Comparison of ENCODE assay signal across 30 cellular contexts in the genomic region with DNA sequence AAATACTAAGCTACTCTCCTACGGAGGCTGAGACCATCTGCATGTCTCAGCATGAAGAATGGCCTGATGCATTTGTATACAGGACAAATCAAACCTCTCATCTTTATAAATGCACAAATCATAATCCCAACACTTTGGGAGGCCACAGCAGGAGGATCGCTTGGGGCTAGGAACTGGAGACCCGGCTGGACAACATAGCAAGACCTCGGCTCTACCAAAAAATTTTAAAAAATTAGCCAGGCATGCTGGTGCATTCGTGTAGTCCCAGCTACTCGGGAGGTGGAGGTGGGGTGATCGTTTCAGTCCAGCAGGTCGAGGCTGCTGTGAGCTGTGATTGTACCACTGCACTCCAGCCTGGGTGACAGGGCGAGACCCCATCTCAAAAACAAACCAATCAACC.
"Had no signal": no experiment of that assay in that cellular context is flagged by ENCODE, and none has a peak within 500 bp of the region (broad histone marks: within the 10 kb centered on the region; RNA-seq: fewer than 3 reads in every experiment).

No MANE protein-coding gene starts in this region.

- DNase-seq: hypothalamus; kidney glomerular epithelial cell; left cardiac atrium; lower lobe of right lung; mammary epithelial cell; mesenchymal stem cell; naive thymus-derived CD8-positive, alpha-beta T cell; occipital lobe; right lobe of liver; stimulated activated CD4-positive, alpha-beta T cell treated with anti-CD3 and anti-CD28 coated beads, Interleukin-12 subunit alpha, Interleukin-12 subunit beta, amount 100 ng/mL, for 4 hours; stimulated activated CD4-positive, alpha-beta T cell treated with anti-CD3 and anti-CD28 coated beads, Interleukin-15, amount 100 ng/mL, for 24 hours; stimulated activated CD4-positive, alpha-beta T cell treated with anti-CD3 and anti-CD28 coated beads, Interleukin-2, amount 100 ng/mL, for 24 hours; stimulated activated CD4-positive, alpha-beta T cell treated with anti-CD3 and anti-CD28 coated beads, Interleukin-4, amount 100 ng/mL, for 1 hour; stimulated activated naive B cell treated with anti-CD40 and anti-IgM and Interleukin-4, amounts not matched to agents 10 μg/mL and 1 μg/mL and 100 μg/mL, for 72 hours; stimulated activated naive CD8-positive, alpha-beta T cell treated with anti-CD3 and anti-CD28 coated beads, Interleukin-15, Interleukin-2, amounts not matched to agents 100 U/mL and 50 U/mL, for 24 hours; stomach; testis; thyroid gland; transverse colon; upper lobe of right lung had no signal

- H3K4me3 Mint-ChIP-seq: naive thymus-derived CD8-positive, alpha-beta T cell; nephron; neural crest cell; stimulated activated naive B cell treated with anti-CD40 and anti-IgM and Interleukin-4, amounts not matched to agents 10 μg/mL and 1 μg/mL and 100 μg/mL, for 72 hours had no signal

- H3K4me1 ChIP-seq: lower lobe of right lung, parathyroid adenoma, right atrium auricular region, right lobe of liver, stomach, testis, thyroid gland, transverse colon, upper lobe of right lung had no signal

- H3K4me3 ChIP-seq: lower lobe of right lung, right atrium auricular region, right lobe of liver, skin epidermis, stomach, testis, thyroid gland, transverse colon, upper lobe of right lung had no signal

- H3K9ac ChIP-seq: parathyroid adenoma had no signal

- H2AFZ ChIP-seq: parathyroid adenoma had no signal

- H3K27me3 Mint-ChIP-seq: naive thymus-derived CD8-positive, alpha-beta T cell; progenitor cell of endocrine pancreas; stimulated activated naive B cell treated with anti-CD40 and anti-IgM and Interleukin-4, amounts not matched to agents 10 μg/mL and 1 μg/mL and 100 μg/mL, for 72 hours had no signal

- H3K79me2 ChIP-seq: parathyroid adenoma had no signal

- H3K27ac ChIP-seq: lower lobe of right lung, neutrophil, parathyroid adenoma, right atrium auricular region, right lobe of liver, skin epidermis, stomach, testis, thyroid gland, transverse colon, upper lobe of right lung had no signal

- H3K9me3 Mint-ChIP-seq: nephron; neural crest cell; stimulated activated naive B cell treated with anti-CD40 and anti-IgM and Interleukin-4, amounts not matched to agents 10 μg/mL and 1 μg/mL and 100 μg/mL, for 72 hours had no signal

- H3K27me3 ChIP-seq: neutrophil, right atrium auricular region, right lobe of liver, stomach, testis, thyroid gland, transverse colon, upper lobe of right lung had no signal

- H3K9me3 ChIP-seq: lower lobe of right lung, neutrophil, right atrium auricular region, right lobe of liver, stomach, testis, thyroid gland, transverse colon, upper lobe of right lung had no signal

- ATAC-seq: left cardiac atrium; left lobe of liver; lower lobe of right lung; naive thymus-derived CD8-positive, alpha-beta T cell; right lobe of liver; stimulated activated naive B cell treated with anti-CD40 and anti-IgM and Interleukin-4, amounts not matched to agents 10 μg/mL and 1 μg/mL and 100 μg/mL, for 72 hours; stimulated activated naive CD8-positive, alpha-beta T cell treated with anti-CD3 and anti-CD28 coated beads, Interleukin-15, Interleukin-2, amounts not matched to agents 100 U/mL and 50 U/mL, for 24 hours; upper lobe of right lung had no signal

- H3K36me3 ChIP-seq: right lobe of liver, thyroid gland, upper lobe of right lung had no signal

- H3K27ac Mint-ChIP-seq: naive thymus-derived CD8-positive, alpha-beta T cell; nephron; stimulated activated naive B cell treated with anti-CD40 and anti-IgM and Interleukin-4, amounts not matched to agents 10 μg/mL and 1 μg/mL and 100 μg/mL, for 72 hours had no signal

- FAIRE-seq: keratinocyte, urothelium cell line had no signal
